ENCODE assay signal across 15 cellular contexts in genomic region chr6:50821431-50822077, GRCh38. TPM values are rescaled to one million over a fixed set of nuclear protein-coding genes. Genes with fewer than 3 reads are reported as not detected.
A peak's percentile ranks its signal among the peaks of the same experiment; 100 is the strongest.
DNase-seq lines count a peak whose midpoint lies in the region; ATAC-seq and TF ChIP-seq lines count a peak whose summit lies in the region.
"Had no signal": no experiment of that assay in that cellular context is flagged by ENCODE, and none has a peak within 500 bp of the region (broad histone marks: within the 10 kb centered on the region; RNA-seq: fewer than 3 reads in every experiment).

No MANE protein-coding gene starts in this region.

- 0 out of 2 replicates have a peak overlapping the region, but pooled peaks have one; percentile 49 for H3K27ac ChIP-seq in 22Rv1

- H3K4me1 Mint-ChIP-seq in brain (peaks cover 46% of the 10 kb centered on the region), mesothelial cell of epicardium (peaks cover 57% of the 10 kb centered on the region), T-helper 17 cell (peaks cover 13% of the 10 kb centered on the region)
- H3K4me1 Mint-ChIP-seq: central memory CD8-positive, alpha-beta T cell had no signal

- ATAC-seq in HG03280 (IDR thresholded peaks at IDR 0.05; ENCODE audit: unreplicated experiment) (no peak), HG03457 (IDR thresholded peaks at IDR 0.05; ENCODE audit: unreplicated experiment) (no peak), T-helper 17 cell (no peak)
- ATAC-seq: naive thymus-derived CD4-positive, alpha-beta T cell had no signal

- no peaks in the 10 kb centered on the region for H3K9me3 ChIP-seq in T-helper 17 cell (ENCODE audit: control insufficient read depth, low read length, poor library complexity, severe bottlenecking)

- peak overlapping the region in 3 of 5 experiments; percentile 89 to 95 (median 91) for H3K27ac Mint-ChIP-seq in brain
- peak overlapping the region; percentile 92 for H3K27ac Mint-ChIP-seq in mesothelial cell of epicardium
- no peak overlapping the region for H3K27ac Mint-ChIP-seq in T-helper 17 cell

- H3K9me3 Mint-ChIP-seq in brain = peaks cover 0 to 2% (median 0%) of the 10 kb centered on the region in 5 experiments
- no peaks in the 10 kb centered on the region for H3K9me3 Mint-ChIP-seq in mesothelial cell of epicardium

- H3K36me3 Mint-ChIP-seq in brain (no peaks in the 10 kb centered on the region), mesothelial cell of epicardium (no peaks in the 10 kb centered on the region), T-helper 17 cell (ENCODE audit: low read depth) (peaks cover 13% of the 10 kb centered on the region)

- H3K27me3 Mint-ChIP-seq in brain (peaks cover 100% of the 10 kb centered on the region), mesothelial cell of epicardium (ENCODE audit: low read depth) (peaks cover 94% of the 10 kb centered on the region), T-helper 17 cell (peaks cover 83% of the 10 kb centered on the region)

- H3K4me3 Mint-ChIP-seq in brain (peak overlapping the region in 4 of 5 experiments; percentile 19 to 83 (median 81)), mesothelial cell of epicardium (peak overlapping the region; percentile 80), T-helper 17 cell (no peak overlapping the region)
- H3K4me3 Mint-ChIP-seq: central memory CD8-positive, alpha-beta T cell had no signal

- TF ChIP-seq CTCF in 22Rv1 (IDR thresholded peaks at IDR 0.05) (no peak), brain (conservative IDR thresholded peaks at IDR 0.05) (no peak), mesothelial cell of epicardium (IDR thresholded peaks at IDR 0.05; ENCODE audit: unreplicated experiment) (no peak)

- DNase-seq in NCI-H1105 (lab: John Stamatoyannopoulos, UW) (peak; percentile 61), mesothelial cell of epicardium (ENCODE audit: low spot score in 2 of 2, unreplicated experiment in 2 of 2) (no peak), HuH-7 (ENCODE audit: low spot score) (no peak), T-helper 17 cell (no peak)
- DNase-seq: naive thymus-derived CD4-positive, alpha-beta T cell; NCI-H187; NCI-H510A treated with DMSO at 0.1 percent for 48 hours had no signal

RNA-seq across cellular contexts. Expression of gene TFAP2B, which starts 2.9 kb away (rescaled TPM):
- not detected for polyA plus RNA-seq in brain (ENCODE audit: insufficient read depth, low read depth, low replicate concordance)
- 4.9 to 6.8 TPM (median 5.0 TPM) in 3 replicates for total RNA-seq in mesothelial cell of epicardium
- not detected for total RNA-seq in T-helper 17 cell
- total RNA-seq: LHCN-M2; lung; naive thymus-derived CD4-positive, alpha-beta T cell had no signal
- polyA plus RNA-seq: AG04450; naive thymus-derived CD4-positive, alpha-beta T cell had no signal
